In genomic region chr5:116766470-116766947, GRCh38 we compare ENCODE assay signal across 7 cellular contexts.
DNase-seq lines count a peak whose midpoint lies in the region; ATAC-seq, FAIRE-seq and TF ChIP-seq lines count a peak whose summit lies in the region.

No MANE protein-coding gene starts in this region.

- H3K36me3 Mint-ChIP-seq in HFFc6 (ENCODE audit: low read depth) = no peaks in the 10 kb centered on the region

- no peak for TF ChIP-seq CTCF in HFFc6 (IDR thresholded peaks at IDR 0.05)
- no peak for TF ChIP-seq CTCF in transverse colon (IDR thresholded peaks at IDR 0.05)

- no peak for FAIRE-seq in small intestine (lab: Jason Lieb, UNC)

- intact Hi-C loops in transverse colon (cut with DNase I; ENCODE audit: low total_unique reads) = no loop called here

- TF ChIP-seq POLR2A in transverse colon (IDR thresholded peaks at IDR 0.05) = no peak

- no peaks in the 10 kb centered on the region for H3K36me3 ChIP-seq in small intestine (ENCODE audit: control insufficient read depth in 2 of 2, insufficient read depth in 2 of 2, low read length in 2 of 2)
- H3K36me3 ChIP-seq in transverse colon = no peaks in the 10 kb centered on the region

- H3K27ac ChIP-seq in small intestine (ENCODE audit: low read depth in 1 of 2, low read length in 1 of 2) (no peak overlapping the region), transverse colon (no peak overlapping the region)

- H3K4me3 ChIP-seq in small intestine (ENCODE audit: low read depth in 1 of 2, low read length in 2 of 2) (no peak overlapping the region), transverse colon (no peak overlapping the region)

- H3K4me1 Mint-ChIP-seq in HFFc6 (ENCODE audit: low read depth) = no peaks in the 10 kb centered on the region

- TF ChIP-seq EP300 in transverse colon (IDR thresholded peaks at IDR 0.05; ENCODE audit: low read depth) = no peak

- 48 to 54% (median 48%) methylated on average over 6 of the region's 6 CpGs for WGBS in small intestine, 3 donors
- WGBS in transverse colon (ENCODE audit: low coverage in 1 of 2), 2 donors = 47 to 79% methylated on average over 4 to 6 of the region's 6 CpGs

- H3K9me3 Mint-ChIP-seq in HFFc6 = peaks cover 16% of the 10 kb centered on the region

- DNase-seq in HFFc6 (peak; percentile 4), NCI-H460 (ENCODE audit: extremely low read depth, low read depth) (peak; percentile 67), fibroblast of peridontal ligament (ENCODE audit: extremely low read depth) (peak; percentile 8), small intestine (no peak), transverse colon (no peak), NCI-H1048 (lab: John Stamatoyannopoulos, UW) (no peak)

- H3K27me3 Mint-ChIP-seq in HFFc6 (ENCODE audit: insufficient read depth) = no peaks in the 10 kb centered on the region; the same call in none of the 2 replicates

- no peak overlapping the region for H3K4me3 Mint-ChIP-seq in HFFc6

- H3K4me1 ChIP-seq in small intestine (ENCODE audit: control insufficient read depth in 2 of 2, insufficient read depth in 1 of 2, low read depth in 1 of 2, low read length in 1 of 2) (no peaks in the 10 kb centered on the region), transverse colon (no peaks in the 10 kb centered on the region)

- in situ Hi-C loops in transverse colon (cut with MboI; ENCODE audit: low pct_ligation_motif_present in 1 of 4, low pct_unique_long_range_greater_than_20kb in 1 of 4, low sequenced_read_pairs in 3 of 4) = no loop called here

- H3K27ac Mint-ChIP-seq in HFFc6 = no peak overlapping the region

- no peaks in the 10 kb centered on the region for H3K9me3 ChIP-seq in small intestine (ENCODE audit: control insufficient read depth, low read depth)
- H3K9me3 ChIP-seq in transverse colon = no peaks in the 10 kb centered on the region

- peak; percentile 51 for ATAC-seq in GM18867 (IDR thresholded peaks at IDR 0.05; ENCODE audit: unreplicated experiment)

- H3K27me3 ChIP-seq in small intestine (ENCODE audit: control insufficient read depth in 2 of 2, insufficient read depth in 2 of 2, low read length in 2 of 2) = no peaks in the 10 kb centered on the region
- no peaks in the 10 kb centered on the region for H3K27me3 ChIP-seq in transverse colon

Comparison
In these comparisons a context has a peak if more than half of its experiments do, and no peak if none do; other contexts are left out.
1. DNase-seq: peak in HFFc6 (single experiment), NCI-H460 (single experiment) and fibroblast of peridontal ligament (single experiment); none in small intestine (single experiment), transverse colon (single experiment) and NCI-H1048 (single experiment).